ENCODE assay signal across 8 cellular contexts in genomic region chr20:58228484-58229197, GRCh38. TPM values are rescaled to one million over a fixed set of nuclear protein-coding genes. Genes with fewer than 3 reads are reported as not detected.
A peak's percentile ranks its signal among the peaks of the same experiment; 100 is the strongest.
DNase-seq lines count a peak whose midpoint lies in the region; ATAC-seq, FAIRE-seq and TF ChIP-seq lines count a peak whose summit lies in the region.

A gene with protein sequence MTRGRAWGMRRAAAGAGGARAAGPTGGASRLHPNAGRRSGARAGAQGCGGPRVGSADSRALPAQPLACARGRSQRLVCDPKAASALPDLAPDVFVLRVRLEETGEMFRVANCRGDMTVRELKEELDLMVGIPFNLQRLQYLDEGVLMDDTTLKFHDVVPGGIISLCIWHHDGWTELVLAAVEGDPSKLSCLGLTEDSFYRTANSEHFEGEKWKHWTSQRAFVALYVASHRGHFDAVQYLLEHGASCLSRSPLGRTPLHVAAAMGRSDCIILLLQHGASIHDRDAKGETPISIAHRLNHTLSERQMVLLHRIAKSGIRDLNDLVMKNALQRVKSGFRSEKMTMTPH (minus strand): TSS chr20:58228653. CDS start chr20:58228653, 0 bp downstream.

- no peaks in the 10 kb centered on the region for H3K9me3 Mint-ChIP-seq in activated naive CD4-positive, alpha-beta T cell treated with anti-CD3 and anti-CD28 coated beads, Interleukin-2, amount 50 U/mL, for 24 hours
- no peaks in the 10 kb centered on the region for H3K9me3 Mint-ChIP-seq in stimulated activated naive B cell treated with anti-CD40 and anti-IgM and Interleukin-4, amounts not matched to agents 10 μg/mL and 1 μg/mL and 100 μg/mL, for 72 hours

- H3K27me3 ChIP-seq in BE2C (peaks cover 5% of the 10 kb centered on the region; the same call in 1 of the 2 replicates), iPS-18a (ENCODE audit: control insufficient read depth, insufficient read depth, low read length) (peaks cover 35% of the 10 kb centered on the region), small intestine (ENCODE audit: control insufficient read depth in 2 of 2, insufficient read depth in 2 of 2, low read length in 2 of 2) (peaks cover 3 to 30% of the 10 kb centered on the region in 2 donors)

- H3K9me3 ChIP-seq in BE2C (no peaks in the 10 kb centered on the region), iPS-18a (ENCODE audit: control insufficient read depth, low read depth, low read length) (no peaks in the 10 kb centered on the region), small intestine (ENCODE audit: control insufficient read depth, low read depth) (no peaks in the 10 kb centered on the region)

- H3K36me3 Mint-ChIP-seq in activated naive CD4-positive, alpha-beta T cell treated with anti-CD3 and anti-CD28 coated beads, Interleukin-2, amount 50 U/mL, for 24 hours = peaks cover 7% of the 10 kb centered on the region
- H3K36me3 Mint-ChIP-seq in stimulated activated naive B cell treated with anti-CD40 and anti-IgM and Interleukin-4, amounts not matched to agents 10 μg/mL and 1 μg/mL and 100 μg/mL, for 72 hours = peaks cover 9 to 29% of the 10 kb centered on the region in 2 donors

- H3K27ac ChIP-seq in iPS-18a (ENCODE audit: low read length) = no peak within 1 kb of the TSS
- H3K27ac ChIP-seq in small intestine (ENCODE audit: low read depth in 1 of 2, low read length in 1 of 2) = no peak within 1 kb of the TSS

- TF ChIP-seq CTCF in BE2C (IDR thresholded peaks at IDR 0.05; ENCODE audit: low read depth, low read length) = no peak

- peak within 1 kb of the TSS; percentile 67 for H3K9ac ChIP-seq in iPS-18a (ENCODE audit: low read length)

- H3K4me1 ChIP-seq in BE2C = no peaks in the 10 kb centered on the region
- no peaks in the 10 kb centered on the region for H3K4me1 ChIP-seq in iPS-18a (ENCODE audit: control insufficient read depth, low read depth, low read length)
- H3K4me1 ChIP-seq in small intestine (ENCODE audit: control insufficient read depth in 2 of 2, insufficient read depth in 1 of 2, low read depth in 1 of 2, low read length in 1 of 2) = no peaks in the 10 kb centered on the region

- H3K36me3 ChIP-seq in BE2C = no peaks in the 10 kb centered on the region
- no peaks in the 10 kb centered on the region for H3K36me3 ChIP-seq in iPS-18a (ENCODE audit: control insufficient read depth, low read depth, low read length)
- H3K36me3 ChIP-seq in small intestine (ENCODE audit: control insufficient read depth in 2 of 2, insufficient read depth in 2 of 2, low read length in 2 of 2) = no peaks in the 10 kb centered on the region

- peak within 1 kb of the TSS; percentile 56 for H3K4me3 ChIP-seq in BE2C (ENCODE audit: low read depth, low read length)
- H3K4me3 ChIP-seq in iPS-18a (ENCODE audit: low read length) = peak within 1 kb of the TSS; percentile 61
- peak within 1 kb of the TSS in 1 of 2 donors; percentile 16 for H3K4me3 ChIP-seq in small intestine (ENCODE audit: low read depth in 1 of 2, low read length in 2 of 2)

- peaks cover 34% of the 10 kb centered on the region for H3K27me3 Mint-ChIP-seq in activated naive CD4-positive, alpha-beta T cell treated with anti-CD3 and anti-CD28 coated beads, Interleukin-2, amount 50 U/mL, for 24 hours
- peaks cover 50 to 51% of the 10 kb centered on the region in 2 donors for H3K27me3 Mint-ChIP-seq in stimulated activated naive B cell treated with anti-CD40 and anti-IgM and Interleukin-4, amounts not matched to agents 10 μg/mL and 1 μg/mL and 100 μg/mL, for 72 hours

- ATAC-seq in stimulated activated naive B cell treated with anti-CD40 and anti-IgM and Interleukin-4, amounts not matched to agents 10 μg/mL and 1 μg/mL and 100 μg/mL, for 72 hours (replicated peaks) = peak; percentile 82 to 83
- no peak for ATAC-seq in HG03095 (IDR thresholded peaks at IDR 0.05; ENCODE audit: unreplicated experiment)
- ATAC-seq in HG03045 (IDR thresholded peaks at IDR 0.05; ENCODE audit: unreplicated experiment) = no peak

- H3K4me1 Mint-ChIP-seq in activated naive CD4-positive, alpha-beta T cell treated with anti-CD3 and anti-CD28 coated beads, Interleukin-2, amount 50 U/mL, for 24 hours = peaks cover 17% of the 10 kb centered on the region
- H3K4me1 Mint-ChIP-seq in stimulated activated naive B cell treated with anti-CD40 and anti-IgM and Interleukin-4, amounts not matched to agents 10 μg/mL and 1 μg/mL and 100 μg/mL, for 72 hours = peaks cover 11 to 18% of the 10 kb centered on the region in 2 donors

- DNase-seq in BE2C (peak; percentile 66), NCI-H345 treated with DMSO at 0.1 percent for 48 hours (lab: John Stamatoyannopoulos, UW; ENCODE audit: unreplicated experiment) (peak; percentile 53), small intestine (no peak)
- DNase-seq in stimulated activated naive B cell treated with anti-CD40 and anti-IgM and Interleukin-4, amounts not matched to agents 10 μg/mL and 1 μg/mL and 100 μg/mL, for 72 hours = peak; percentile 33

- WGBS in small intestine, 3 donors = 1 to 3% (median 2%) methylated on average over 37 to 74 of the region's 74 CpGs

- FAIRE-seq in small intestine (lab: Jason Lieb, UNC) = no peak

- H3K27ac Mint-ChIP-seq in activated naive CD4-positive, alpha-beta T cell treated with anti-CD3 and anti-CD28 coated beads, Interleukin-2, amount 50 U/mL, for 24 hours = no peak within 1 kb of the TSS
- H3K27ac Mint-ChIP-seq in stimulated activated naive B cell treated with anti-CD40 and anti-IgM and Interleukin-4, amounts not matched to agents 10 μg/mL and 1 μg/mL and 100 μg/mL, for 72 hours = peak within 1 kb of the TSS; percentile 59

- H3K4me3 Mint-ChIP-seq in activated naive CD4-positive, alpha-beta T cell treated with anti-CD3 and anti-CD28 coated beads, Interleukin-2, amount 50 U/mL, for 24 hours = peak within 1 kb of the TSS; percentile 73
- peak within 1 kb of the TSS; percentile 78 to 84 for H3K4me3 Mint-ChIP-seq in stimulated activated naive B cell treated with anti-CD40 and anti-IgM and Interleukin-4, amounts not matched to agents 10 μg/mL and 1 μg/mL and 100 μg/mL, for 72 hours

RNA-seq across cellular contexts. Expression of the gene that starts here (rescaled TPM):
- not detected for polyA plus RNA-seq in BE2C (2012; ENCODE audit: insufficient read depth, insufficient read length, low read depth)
- not detected for polyA plus RNA-seq in small intestine

Comparison
In these comparisons a context has a peak if more than half of its experiments do, and no peak if none do; other contexts are left out.
1. ATAC-seq: peak in stimulated activated naive B cell treated with anti-CD40 and anti-IgM and Interleukin-4, amounts not matched to agents 10 μg/mL and 1 μg/mL and 100 μg/mL, for 72 hours (2 of 2); none in HG03095 (single experiment) and HG03045 (single experiment).